28 cellular contexts compared by ENCODE assay signal in the genomic region with DNA sequence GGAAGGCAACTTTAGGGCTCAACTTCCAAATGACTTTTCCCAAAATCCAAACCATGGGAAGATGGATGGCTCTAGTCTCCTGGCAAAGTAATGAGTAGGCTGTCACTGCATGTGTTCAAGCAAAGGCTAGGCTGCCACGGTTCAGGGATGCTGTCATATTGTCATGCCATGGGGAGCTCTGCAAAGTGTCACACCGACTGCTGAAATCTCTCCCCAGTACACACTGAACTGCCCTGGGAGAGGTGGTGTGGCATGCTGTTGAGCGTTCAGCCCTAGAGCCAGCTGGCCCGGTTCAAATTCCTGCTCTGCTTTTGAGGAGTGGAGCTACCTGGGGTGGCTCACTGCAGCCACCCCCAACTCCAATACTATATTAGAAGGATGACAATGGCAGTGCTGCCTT.
"Had no signal": no experiment of that assay in that cellular context is flagged by ENCODE, and none has a peak within 500 bp of the region (broad histone marks: within the 10 kb centered on the region; RNA-seq: fewer than 3 reads in every experiment).

No MANE protein-coding gene starts in this region.

- H3K4me1 Mint-ChIP-seq: stimulated activated effector memory CD8-positive, alpha-beta T cell treated with anti-CD3 and anti-CD28 coated beads, Interleukin-12 subunit alpha, Interleukin-12 subunit beta, amount 100 ng/mL, for 72 hours; stimulated activated memory B cell treated with anti-CD40 and anti-IgM and Interleukin-4, amounts not matched to agents 10 μg/mL and 1 μg/mL and 100 μg/mL, for 72 hours; stimulated activated naive B cell treated with anti-CD40 and anti-IgM and Interleukin-4, amounts not matched to agents 10 μg/mL and 1 μg/mL and 100 μg/mL, for 72 hours; stimulated activated naive CD8-positive, alpha-beta T cell treated with anti-CD3 and anti-CD28 coated beads, Interleukin-15, amount 100 ng/mL, for 72 hours had no signal

- DNase-seq: stimulated activated CD4-positive, alpha-beta T cell treated with anti-CD3 and anti-CD28 coated beads, Interleukin-2, amount 100 ng/mL, for 48 hours; stimulated activated CD4-positive, alpha-beta T cell treated with anti-CD3 and anti-CD28 coated beads, Interleukin-4, amount 100 ng/mL, for 1 hour; stimulated activated CD4-positive, alpha-beta T cell treated with anti-CD3 and anti-CD28 coated beads, Interleukin-4, amount 100 ng/mL, for 24 hours; stimulated activated CD4-positive, alpha-beta T cell treated with anti-CD3 and anti-CD28 coated beads, Interleukin-4, amount 100 ng/mL, for 4 hours; stimulated activated CD8-positive, alpha-beta memory T cell treated with anti-CD3 and anti-CD28 coated beads, Interleukin-4, amount 100 ng/mL, for 48 hours; stimulated activated naive B cell treated with anti-CD40 and anti-IgM and Interleukin-4, amounts not matched to agents 10 μg/mL and 1 μg/mL and 100 μg/mL, for 72 hours; stimulated activated naive CD4-positive, alpha-beta T cell; stimulated activated naive CD4-positive, alpha-beta T cell treated with Interleukin-2 at 50 U/mL for 16 hours; stimulated activated naive CD8-positive, alpha-beta T cell treated with anti-CD3 and anti-CD28 coated beads, Interleukin-15, amount 100 ng/mL, for 72 hours; stimulated activated naive CD8-positive, alpha-beta T cell treated with anti-CD3 and anti-CD28 coated beads, Interleukin-15, Interleukin-2, amounts not matched to agents 100 U/mL and 50 U/mL, for 24 hours; stomach; substantia nigra; testis; thyroid gland; tibial artery; transverse colon; upper lobe of right lung; uterus had no signal

- H3K36me3 Mint-ChIP-seq: stimulated activated effector memory CD8-positive, alpha-beta T cell treated with anti-CD3 and anti-CD28 coated beads, Interleukin-12 subunit alpha, Interleukin-12 subunit beta, amount 100 ng/mL, for 72 hours; stimulated activated memory B cell treated with anti-CD40 and anti-IgM and Interleukin-4, amounts not matched to agents 10 μg/mL and 1 μg/mL and 100 μg/mL, for 72 hours; stimulated activated naive B cell treated with anti-CD40 and anti-IgM and Interleukin-4, amounts not matched to agents 10 μg/mL and 1 μg/mL and 100 μg/mL, for 72 hours; type B pancreatic cell had no signal

- H3K27ac ChIP-seq: stomach, suprapubic skin, testis, thoracic aorta, thyroid gland, tibial artery, tibial nerve, transverse colon, upper lobe of left lung, upper lobe of right lung, uterus, vagina had no signal

- H3K4me3 ChIP-seq: stomach, suprapubic skin, testis, thoracic aorta, thyroid gland, tibial artery, tibial nerve, transverse colon, upper lobe of left lung, upper lobe of right lung, uterus, vagina had no signal

- H3K36me3 ChIP-seq: stomach, suprapubic skin, thoracic aorta, thyroid gland, tibial artery, tibial nerve, transverse colon, upper lobe of left lung, upper lobe of right lung, uterus, vagina had no signal

- H3K4me3 Mint-ChIP-seq: stimulated activated effector memory CD8-positive, alpha-beta T cell treated with anti-CD3 and anti-CD28 coated beads, Interleukin-12 subunit alpha, Interleukin-12 subunit beta, amount 100 ng/mL, for 72 hours; stimulated activated memory B cell treated with anti-CD40 and anti-IgM and Interleukin-4, amounts not matched to agents 10 μg/mL and 1 μg/mL and 100 μg/mL, for 72 hours; stimulated activated naive B cell treated with anti-CD40 and anti-IgM and Interleukin-4, amounts not matched to agents 10 μg/mL and 1 μg/mL and 100 μg/mL, for 72 hours; stimulated activated naive CD8-positive, alpha-beta T cell treated with anti-CD3 and anti-CD28 coated beads, Interleukin-15, amount 100 ng/mL, for 72 hours; stimulated activated naive CD8-positive, alpha-beta T cell treated with anti-CD3 and anti-CD28 coated beads, Interleukin-15, Interleukin-2, amounts not matched to agents 100 ng/mL and 50 ng/mL, for 24 hours; type B pancreatic cell had no signal

- H3K27ac Mint-ChIP-seq: stimulated activated effector memory CD8-positive, alpha-beta T cell treated with anti-CD3 and anti-CD28 coated beads, Interleukin-12 subunit alpha, Interleukin-12 subunit beta, amount 100 ng/mL, for 72 hours; stimulated activated memory B cell treated with anti-CD40 and anti-IgM and Interleukin-4, amounts not matched to agents 10 μg/mL and 1 μg/mL and 100 μg/mL, for 72 hours; stimulated activated naive B cell treated with anti-CD40 and anti-IgM and Interleukin-4, amounts not matched to agents 10 μg/mL and 1 μg/mL and 100 μg/mL, for 72 hours; stimulated activated naive CD8-positive, alpha-beta T cell treated with anti-CD3 and anti-CD28 coated beads, Interleukin-15, Interleukin-2, amounts not matched to agents 100 ng/mL and 50 ng/mL, for 24 hours; type B pancreatic cell had no signal

- H3K9me3 ChIP-seq: stomach, suprapubic skin, testis, thoracic aorta, thyroid gland, tibial artery, tibial nerve, transverse colon, upper lobe of left lung, upper lobe of right lung, uterus, vagina had no signal

- FAIRE-seq: urothelium cell line had no signal

- H3K27me3 ChIP-seq: testis, thyroid gland, tibial nerve, transverse colon, upper lobe of left lung, uterus, vagina had no signal

- ATAC-seq: stimulated activated memory B cell treated with anti-CD40 and anti-IgM and Interleukin-4, amounts not matched to agents 10 μg/mL and 1 μg/mL and 100 μg/mL, for 72 hours; stimulated activated naive B cell treated with anti-CD40 and anti-IgM and Interleukin-4, amounts not matched to agents 10 μg/mL and 1 μg/mL and 100 μg/mL, for 72 hours; stimulated activated naive CD8-positive, alpha-beta T cell treated with anti-CD3 and anti-CD28 coated beads, Interleukin-15, amount 100 ng/mL, for 72 hours; stimulated activated naive CD8-positive, alpha-beta T cell treated with anti-CD3 and anti-CD28 coated beads, Interleukin-15, Interleukin-2, amounts not matched to agents 100 U/mL and 50 U/mL, for 24 hours; upper lobe of right lung had no signal

- H3K9me3 Mint-ChIP-seq: stimulated activated effector memory CD8-positive, alpha-beta T cell treated with anti-CD3 and anti-CD28 coated beads, Interleukin-12 subunit alpha, Interleukin-12 subunit beta, amount 100 ng/mL, for 72 hours; stimulated activated memory B cell treated with anti-CD40 and anti-IgM and Interleukin-4, amounts not matched to agents 10 μg/mL and 1 μg/mL and 100 μg/mL, for 72 hours; stimulated activated naive B cell treated with anti-CD40 and anti-IgM and Interleukin-4, amounts not matched to agents 10 μg/mL and 1 μg/mL and 100 μg/mL, for 72 hours; stimulated activated naive CD8-positive, alpha-beta T cell treated with anti-CD3 and anti-CD28 coated beads, Interleukin-15, amount 100 ng/mL, for 72 hours; stimulated activated naive CD8-positive, alpha-beta T cell treated with anti-CD3 and anti-CD28 coated beads, Interleukin-15, Interleukin-2, amounts not matched to agents 100 ng/mL and 50 ng/mL, for 24 hours; type B pancreatic cell had no signal

- H3K27me3 Mint-ChIP-seq: stimulated activated naive B cell treated with anti-CD40 and anti-IgM and Interleukin-4, amounts not matched to agents 10 μg/mL and 1 μg/mL and 100 μg/mL, for 72 hours; stimulated activated naive CD8-positive, alpha-beta T cell treated with anti-CD3 and anti-CD28 coated beads, Interleukin-15, amount 100 ng/mL, for 72 hours; stimulated activated naive CD8-positive, alpha-beta T cell treated with anti-CD3 and anti-CD28 coated beads, Interleukin-15, Interleukin-2, amounts not matched to agents 100 ng/mL and 50 ng/mL, for 24 hours had no signal

- H3K4me1 ChIP-seq: stomach, suprapubic skin, thyroid gland, tibial artery, tibial nerve, transverse colon, upper lobe of left lung, upper lobe of right lung, uterus, vagina had no signal
